In genomic region chr1:65235867-65236805, GRCh38 we compare ENCODE assay signal across 8 cellular contexts.
DNase-seq lines count a peak whose midpoint lies in the region; ATAC-seq and TF ChIP-seq lines count a peak whose summit lies in the region.

No MANE protein-coding gene starts in this region.

- H3K4me1 ChIP-seq in PC-3 (ENCODE audit: insufficient read depth, low read length) (no peaks in the 10 kb centered on the region), fibroblast of lung (ENCODE audit: control insufficient read depth, extremely low read depth, insufficient read depth, low read length) (no peaks in the 10 kb centered on the region), stomach (peaks cover 0 to under 1% (median 0%) of the 10 kb centered on the region in 4 donors), aorta (ENCODE audit: control insufficient read depth in 1 of 2, insufficient read depth in 2 of 2, low read length in 2 of 2) (no peaks in the 10 kb centered on the region)

- no peaks in the 10 kb centered on the region for H3K9me3 ChIP-seq in PC-3 (ENCODE audit: low read length)
- no peaks in the 10 kb centered on the region for H3K9me3 ChIP-seq in fibroblast of lung (ENCODE audit: control insufficient read depth, insufficient read depth, low read depth, low read length)
- H3K9me3 ChIP-seq in stomach = peaks cover 0 to 10% (median 4%) of the 10 kb centered on the region in 4 donors
- H3K9me3 ChIP-seq in aorta (ENCODE audit: control insufficient read depth, low read length) = no peaks in the 10 kb centered on the region

- TF ChIP-seq RAD21 in Ishikawa (IDR thresholded peaks at IDR 0.05; ENCODE audit: low read depth) = peak; percentile 72

- no peaks in the 10 kb centered on the region for H3K36me3 ChIP-seq in PC-3 (ENCODE audit: low read depth, low read length)
- H3K36me3 ChIP-seq in fibroblast of lung (ENCODE audit: control insufficient read depth, insufficient read depth, low read length) = no peaks in the 10 kb centered on the region
- H3K36me3 ChIP-seq in stomach = no peaks in the 10 kb centered on the region
- H3K36me3 ChIP-seq in aorta (ENCODE audit: control insufficient read depth in 1 of 2, insufficient read depth in 2 of 2, low read length in 1 of 2) = no peaks in the 10 kb centered on the region

- H3K4me2 ChIP-seq in PC-3 (ENCODE audit: low read length) (no peak overlapping the region), fibroblast of lung (ENCODE audit: extremely low read depth, insufficient read depth, low read length) (no peak overlapping the region)

- H3K4me3 ChIP-seq in PC-3 (ENCODE audit: low read length) (no peak overlapping the region), fibroblast of lung (replicated peaks in 1 of 4; ENCODE audit: control extremely low read depth in 1 of 4, insufficient read depth in 1 of 4, low read depth in 3 of 4, low read length in 4 of 4) (no peak overlapping the region), stomach (no peak overlapping the region), aorta (ENCODE audit: low read length in 2 of 2) (no peak overlapping the region)

- no peak for ATAC-seq in PC-3
- no peak for ATAC-seq in GM21737 (IDR thresholded peaks at IDR 0.05; ENCODE audit: unreplicated experiment)
- no peak for ATAC-seq in aorta (ENCODE audit: low FRiP score)

- no peaks in the 10 kb centered on the region for H3K27me3 ChIP-seq in PC-3 (ENCODE audit: low read length)
- H3K27me3 ChIP-seq in fibroblast of lung (ENCODE audit: control insufficient read depth, insufficient read depth, low read length) = no peaks in the 10 kb centered on the region
- no peaks in the 10 kb centered on the region for H3K27me3 ChIP-seq in stomach
- no peaks in the 10 kb centered on the region for H3K27me3 ChIP-seq in aorta (ENCODE audit: control insufficient read depth in 1 of 2, insufficient read depth in 2 of 2, low read length in 1 of 2)

- TF ChIP-seq CTCF in PC-3 (conservative IDR thresholded peaks at IDR 0.05; ENCODE audit: low read depth, low read length) = peak; percentile 80
- TF ChIP-seq CTCF in fibroblast of lung (conservative IDR thresholded peaks at IDR 0.05 in 1 of 2, IDR thresholded peaks at IDR 0.05 in 1 of 2; ENCODE audit: low read depth in 1 of 2, low read length in 2 of 2) = peak; percentile 17 to 38
- TF ChIP-seq CTCF in stomach (IDR thresholded peaks at IDR 0.05) = peak in 4 of 7 experiments; percentile 37 to 51 (median 44)

- H2AFZ ChIP-seq in PC-3 (ENCODE audit: low read length) = no peak overlapping the region
- H2AFZ ChIP-seq in fibroblast of lung (ENCODE audit: low read length) = no peak overlapping the region

- POLR2A ChIA-PET in PC-3 (lab: Charles Lee; ENCODE audit: unreplicated experiment) = interaction anchor here (0.6 kb wide), 1 partner anchor 223 kb away, joined by 7 read pairs; no protein-coding TSS in a partner anchor

- no peak for TF ChIP-seq EP300 in Ishikawa (IDR thresholded peaks at IDR 0.05; ENCODE audit: borderline replicate concordance)
- no peak for TF ChIP-seq EP300 in stomach (IDR thresholded peaks at IDR 0.05)

- WGBS in stomach, 5 donors = 38 to 83% (median 65%) methylated on average over 3 of the region's 3 CpGs
- WGBS in aorta, 2 donors = 55 to 73% methylated on average over 3 of the region's 3 CpGs

- H3K27ac ChIP-seq in PC-3 (ENCODE audit: low read length) (no peak overlapping the region), fibroblast of lung (ENCODE audit: insufficient read depth, low read length) (no peak overlapping the region), stomach (no peak overlapping the region), aorta (ENCODE audit: low read depth in 1 of 2, low read length in 2 of 2) (no peak overlapping the region)

- no peak overlapping the region for H3K9ac ChIP-seq in PC-3 (ENCODE audit: low read length)
- H3K9ac ChIP-seq in fibroblast of lung (ENCODE audit: insufficient read depth, low read length) = no peak overlapping the region

- no peak for TF ChIP-seq POLR2A in stomach (IDR thresholded peaks at IDR 0.05)

- no TSS peak for BruUV-seq in PC-3 (replicated peaks; lab: Mats Ljungman, UMichigan)

- DNase-seq in DMS 273 (lab: John Stamatoyannopoulos, UW; ENCODE audit: unreplicated experiment) (peak; percentile 79), PC-3 (peak; percentile 72), fibroblast of lung (ENCODE audit: low read depth in 2 of 2) (peak; percentile 19 to 54), stomach (no peak), aorta (no peak)
- DNase-seq in activated CD4-positive, alpha-beta T cell treated with anti-CD3 and anti-CD28 coated beads, Interleukin-2, amount 50 U/mL, for 48 hours = no peak

- H3F3A ChIP-seq in PC-3 (ENCODE audit: low read length, unreplicated experiment) = no peaks in the 10 kb centered on the region

- no peaks in the 10 kb centered on the region for H3K9me2 ChIP-seq in PC-3 (replicated peaks; ENCODE audit: low read length)

- CTCF ChIA-PET in PC-3 (lab: Charles Lee) = interaction anchor here (0.5 to 1.8 kb wide), 10 partner anchors 17 to 451 kb away, joined by 3 to 7 read pairs (median 3); partner anchors contain the start of gene AK4

- intact Hi-C loops in PC-3 (cut with micrococcal nuclease) = loop anchor here (1.0 to 5.0 kb wide), 2 partner anchors 221 to 451 kb away; no protein-coding TSS in a partner anchor
- intact Hi-C loops in stomach (cut with DNase I; ENCODE audit: low total_unique reads) = loop anchor here (10.0 kb wide), 1 partner anchor 449 kb away; no protein-coding TSS in a partner anchor
- intact Hi-C loops in aorta (cut with DNase I) = loop anchor here (5.0 kb wide), 1 partner anchor 451 kb away; no protein-coding TSS in a partner anchor

- H3K79me2 ChIP-seq in PC-3 (ENCODE audit: low read length) = no peaks in the 10 kb centered on the region
- H3K79me2 ChIP-seq in fibroblast of lung (ENCODE audit: control insufficient read depth, insufficient read depth, low read length) = no peaks in the 10 kb centered on the region

- no peaks in the 10 kb centered on the region for H4K20me1 ChIP-seq in PC-3 (ENCODE audit: low read length)
- no peaks in the 10 kb centered on the region for H4K20me1 ChIP-seq in fibroblast of lung (ENCODE audit: control insufficient read depth, extremely low read depth, insufficient read depth, low read length)

TF ChIP-seq in Ishikawa, 13 proteins besides CTCF, POLR2A, EP300 and RAD21:
- TF ChIP-seq CEBPB (IDR thresholded peaks at IDR 0.05) = no peak
- TF ChIP-seq, protein P1, sequence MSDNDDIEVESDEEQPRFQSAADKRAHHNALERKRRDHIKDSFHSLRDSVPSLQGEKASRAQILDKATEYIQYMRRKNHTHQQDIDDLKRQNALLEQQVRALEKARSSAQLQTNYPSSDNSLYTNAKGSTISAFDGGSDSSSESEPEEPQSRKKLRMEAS (IDR thresholded peaks at IDR 0.05) = no peak
- no peak for TF ChIP-seq CREB1 (IDR thresholded peaks at IDR 0.05; ENCODE audit: low read depth)
- no peak for TF ChIP-seq NFIC (IDR thresholded peaks at IDR 0.05)
- TF ChIP-seq ZBTB7A (IDR thresholded peaks at IDR 0.05; ENCODE audit: low read depth) = no peak
- no peak for TF ChIP-seq TEAD4 (IDR thresholded peaks at IDR 0.05)
- no peak for TF ChIP-seq EGR1 (IDR thresholded peaks at IDR 0.05)
- TF ChIP-seq FOXM1 (IDR thresholded peaks at IDR 0.05; ENCODE audit: borderline replicate concordance, low read depth) = no peak
- TF ChIP-seq YY1 (IDR thresholded peaks at IDR 0.05; ENCODE audit: low read depth) = no peak
- no peak for TF ChIP-seq TCF12 (IDR thresholded peaks at IDR 0.05; ENCODE audit: low read depth)
- no peak for TF ChIP-seq TAF1 (IDR thresholded peaks at IDR 0.05; ENCODE audit: low read depth)
- TF ChIP-seq, protein P2, sequence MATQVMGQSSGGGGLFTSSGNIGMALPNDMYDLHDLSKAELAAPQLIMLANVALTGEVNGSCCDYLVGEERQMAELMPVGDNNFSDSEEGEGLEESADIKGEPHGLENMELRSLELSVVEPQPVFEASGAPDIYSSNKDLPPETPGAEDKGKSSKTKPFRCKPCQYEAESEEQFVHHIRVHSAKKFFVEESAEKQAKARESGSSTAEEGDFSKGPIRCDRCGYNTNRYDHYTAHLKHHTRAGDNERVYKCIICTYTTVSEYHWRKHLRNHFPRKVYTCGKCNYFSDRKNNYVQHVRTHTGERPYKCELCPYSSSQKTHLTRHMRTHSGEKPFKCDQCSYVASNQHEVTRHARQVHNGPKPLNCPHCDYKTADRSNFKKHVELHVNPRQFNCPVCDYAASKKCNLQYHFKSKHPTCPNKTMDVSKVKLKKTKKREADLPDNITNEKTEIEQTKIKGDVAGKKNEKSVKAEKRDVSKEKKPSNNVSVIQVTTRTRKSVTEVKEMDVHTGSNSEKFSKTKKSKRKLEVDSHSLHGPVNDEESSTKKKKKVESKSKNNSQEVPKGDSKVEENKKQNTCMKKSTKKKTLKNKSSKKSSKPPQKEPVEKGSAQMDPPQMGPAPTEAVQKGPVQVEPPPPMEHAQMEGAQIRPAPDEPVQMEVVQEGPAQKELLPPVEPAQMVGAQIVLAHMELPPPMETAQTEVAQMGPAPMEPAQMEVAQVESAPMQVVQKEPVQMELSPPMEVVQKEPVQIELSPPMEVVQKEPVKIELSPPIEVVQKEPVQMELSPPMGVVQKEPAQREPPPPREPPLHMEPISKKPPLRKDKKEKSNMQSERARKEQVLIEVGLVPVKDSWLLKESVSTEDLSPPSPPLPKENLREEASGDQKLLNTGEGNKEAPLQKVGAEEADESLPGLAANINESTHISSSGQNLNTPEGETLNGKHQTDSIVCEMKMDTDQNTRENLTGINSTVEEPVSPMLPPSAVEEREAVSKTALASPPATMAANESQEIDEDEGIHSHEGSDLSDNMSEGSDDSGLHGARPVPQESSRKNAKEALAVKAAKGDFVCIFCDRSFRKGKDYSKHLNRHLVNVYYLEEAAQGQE (IDR thresholded peaks at IDR 0.05; ENCODE audit: low read depth) = no peak
- TF ChIP-seq, protein P3, sequence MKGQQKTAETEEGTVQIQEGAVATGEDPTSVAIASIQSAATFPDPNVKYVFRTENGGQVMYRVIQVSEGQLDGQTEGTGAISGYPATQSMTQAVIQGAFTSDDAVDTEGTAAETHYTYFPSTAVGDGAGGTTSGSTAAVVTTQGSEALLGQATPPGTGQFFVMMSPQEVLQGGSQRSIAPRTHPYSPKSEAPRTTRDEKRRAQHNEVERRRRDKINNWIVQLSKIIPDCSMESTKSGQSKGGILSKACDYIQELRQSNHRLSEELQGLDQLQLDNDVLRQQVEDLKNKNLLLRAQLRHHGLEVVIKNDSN (IDR thresholded peaks at IDR 0.05) = no peak
TF ChIP-seq in Ishikawa: peak in this region for 0.

Comparison
In these comparisons a context has a peak if more than half of its experiments do, and no peak if none do; other contexts are left out.
1. DNase-seq: peak in DMS 273 (single experiment), PC-3 (single experiment) and fibroblast of lung (2 of 2); none in stomach (single experiment), activated CD4-positive, alpha-beta T cell treated with anti-CD3 and anti-CD28 coated beads, Interleukin-2, amount 50 U/mL, for 48 hours (0 of 2) and aorta (0 of 2).
2. CTCF ChIP-seq: peak in every context shown above with its lines; median percentile 80 in PC-3; 44 in stomach; 28 in fibroblast of lung.